ENCODE assay signal across 18 cellular contexts in genomic region chr5:93421498-93421897, GRCh38.
A peak's percentile ranks its signal among the peaks of the same experiment; 100 is the strongest.
DNase-seq lines count a peak whose midpoint lies in the region; ATAC-seq and TF ChIP-seq lines count a peak whose summit lies in the region.
"Had no signal": no experiment of that assay in that cellular context is flagged by ENCODE, and none has a peak within 500 bp of the region (broad histone marks: within the 10 kb centered on the region; RNA-seq: fewer than 3 reads in every experiment).

No MANE protein-coding gene starts in this region.

- no peaks in the 10 kb centered on the region for H3K9me3 ChIP-seq in parathyroid adenoma (ENCODE audit: control insufficient read depth, low read length)
- H3K9me3 ChIP-seq in adrenal gland (replicated peaks in 1 of 3), result no peaks in the 10 kb centered on the region
- H3K9me3 ChIP-seq in trophoblast cell (ENCODE audit: insufficient read depth, low read depth, low read length), result no peaks in the 10 kb centered on the region
- H3K9me3 ChIP-seq: stomach, uterus had no signal

- H3K23ac ChIP-seq in trophoblast cell (ENCODE audit: low read length), result no peak overlapping the region

- H3K36me3 ChIP-seq in H7 (replicated peaks; ENCODE audit: control insufficient read depth, insufficient read depth, low read length) (no peaks in the 10 kb centered on the region), parathyroid adenoma (ENCODE audit: control insufficient read depth, insufficient read depth, low read length) (no peaks in the 10 kb centered on the region), adrenal gland (replicated peaks in 1 of 2) (no peaks in the 10 kb centered on the region), trophoblast cell (ENCODE audit: control insufficient read depth in 1 of 2, insufficient read depth in 2 of 2, low read length in 2 of 2) (no peaks in the 10 kb centered on the region)
- H3K36me3 ChIP-seq: stomach, uterus had no signal

- H3K27me3 ChIP-seq in H7 (ENCODE audit: control insufficient read depth, insufficient read depth, low read length), result no peaks in the 10 kb centered on the region
- H3K27me3 ChIP-seq in parathyroid adenoma (ENCODE audit: control insufficient read depth, insufficient read depth, low read length), result no peaks in the 10 kb centered on the region
- H3K27me3 ChIP-seq in adrenal gland, result no peaks in the 10 kb centered on the region
- no peaks in the 10 kb centered on the region for H3K27me3 ChIP-seq in trophoblast cell (ENCODE audit: insufficient read depth, low read length)
- H3K27me3 ChIP-seq: stomach, uterus had no signal

- H3K14ac ChIP-seq in trophoblast cell (ENCODE audit: low read length), result no peak overlapping the region

- H2AFZ ChIP-seq in parathyroid adenoma (peak overlapping the region; percentile 0), trophoblast cell (ENCODE audit: insufficient read depth, low read length, poor library complexity) (no peak overlapping the region)

- peak; percentile 90 for ATAC-seq in WTC11
- no peak for ATAC-seq in effector memory CD8-positive, alpha-beta T cell (replicated peaks)
- ATAC-seq: activated T-helper 17 cell treated with anti-CD3 and anti-CD28 coated beads, Interleukin-2, amount 50 U/mL, for 72 hours; left ventricle myocardium superior had no signal

- no peak overlapping the region for H3K18ac ChIP-seq in trophoblast cell (ENCODE audit: low read length)

- no peak overlapping the region for H3K4me2 ChIP-seq in parathyroid adenoma (ENCODE audit: low read length)
- no peak overlapping the region for H3K4me2 ChIP-seq in trophoblast cell (ENCODE audit: low read length)

- H3K27ac Mint-ChIP-seq in WTC11, result peak overlapping the region; percentile 28; the same call in 1 of the 2 replicates
- H3K27ac Mint-ChIP-seq in effector memory CD8-positive, alpha-beta T cell, result no peak overlapping the region
- H3K27ac Mint-ChIP-seq: activated T-helper 17 cell treated with anti-CD3 and anti-CD28 coated beads, Interleukin-2, amount 50 U/mL, for 72 hours; CD8-positive, alpha-beta memory T cell had no signal

- no peak for TF ChIP-seq POLR2A in adrenal gland (IDR thresholded peaks at IDR 0.05)

- 84 to 89% (median 89%) methylated on average over 5 to 6 of the region's 6 CpGs for WGBS in adrenal gland, 4 donors
- no CpG with 5 or more reads among the region's 6 CpGs for WGBS in trophoblast cell (ENCODE audit: extremely low coverage, insufficient coverage, insufficient read length)

- no peak overlapping the region for H3K4ac ChIP-seq in trophoblast cell (ENCODE audit: low read depth, low read length)

- peak; percentile 35 for DNase-seq in H7
- DNase-seq in WTC11 (ENCODE audit: low spot score), result peak; percentile 59
- peak; percentile 58 for DNase-seq in iPS DF 4.7 (ENCODE audit: extremely low read depth, low spot score)
- no peak for DNase-seq in SKM-1 (lab: John Stamatoyannopoulos, UW; ENCODE audit: unreplicated experiment)
- DNase-seq in adrenal gland, result no peak
- no peak for DNase-seq in trophoblast cell
- no peak for DNase-seq in effector memory CD8-positive, alpha-beta T cell
- DNase-seq: activated CD4-positive, CD25-positive, alpha-beta regulatory T cell treated with anti-CD3 and anti-CD28 coated beads, Interleukin-2, amount 50 U/mL, for 72 hours; CD8-positive, alpha-beta memory T cell; central memory CD4-positive, alpha-beta T cell; left ventricle myocardium superior; NCI-H510A treated with DMSO at 0.1 percent for 48 hours; OCI-M1; stimulated activated CD4-positive, alpha-beta T cell treated with anti-CD3 and anti-CD28 coated beads, Interleukin-15, amount 100 ng/mL, for 24 hours; stomach; uterus had no signal

- no peak overlapping the region for H4K91ac ChIP-seq in trophoblast cell (ENCODE audit: low read depth, low read length)

- no peak overlapping the region for H2BK120ac ChIP-seq in trophoblast cell (ENCODE audit: insufficient read depth, low read length, poor library complexity)

- H3K9me3 Mint-ChIP-seq in WTC11, result no peaks in the 10 kb centered on the region
- H3K9me3 Mint-ChIP-seq in effector memory CD8-positive, alpha-beta T cell, result no peaks in the 10 kb centered on the region
- H3K9me3 Mint-ChIP-seq: activated T-helper 17 cell treated with anti-CD3 and anti-CD28 coated beads, Interleukin-2, amount 50 U/mL, for 72 hours; CD8-positive, alpha-beta memory T cell had no signal

- H3K27ac ChIP-seq in parathyroid adenoma (no peak overlapping the region), adrenal gland (no peak overlapping the region), trophoblast cell (ENCODE audit: low read depth, low read length) (no peak overlapping the region)
- H3K27ac ChIP-seq: stomach, uterus had no signal

- peaks cover 64% of the 10 kb centered on the region for H3K4me1 Mint-ChIP-seq in WTC11
- no peaks in the 10 kb centered on the region for H3K4me1 Mint-ChIP-seq in effector memory CD8-positive, alpha-beta T cell (ENCODE audit: low read depth in 2 of 2)
- H3K4me1 Mint-ChIP-seq: activated T-helper 17 cell treated with anti-CD3 and anti-CD28 coated beads, Interleukin-2, amount 50 U/mL, for 72 hours; CD8-positive, alpha-beta memory T cell had no signal

- peak overlapping the region; percentile 22 for H3K4me3 Mint-ChIP-seq in WTC11
- no peak overlapping the region for H3K4me3 Mint-ChIP-seq in effector memory CD8-positive, alpha-beta T cell
- H3K4me3 Mint-ChIP-seq: activated T-helper 17 cell treated with anti-CD3 and anti-CD28 coated beads, Interleukin-2, amount 50 U/mL, for 72 hours; CD8-positive, alpha-beta memory T cell had no signal

- H3K79me1 ChIP-seq in trophoblast cell (ENCODE audit: low read length), result no peaks in the 10 kb centered on the region

- H3K79me2 ChIP-seq in parathyroid adenoma, result no peaks in the 10 kb centered on the region
- H3K79me2 ChIP-seq in trophoblast cell (ENCODE audit: control insufficient read depth, insufficient read depth, low read length, poor library complexity), result no peaks in the 10 kb centered on the region

- CTCF ChIA-PET in WTC11 (lab: Charles Lee), result interaction anchor here (1.0 kb wide), 1 partner anchor 41 kb away, joined by 4 read pairs; no protein-coding TSS in a partner anchor

- TF ChIP-seq CTCF in WTC11 (IDR thresholded peaks at IDR 0.05), result no peak
- no peak for TF ChIP-seq CTCF in parathyroid adenoma (IDR thresholded peaks at IDR 0.05)
- TF ChIP-seq CTCF in adrenal gland (IDR thresholded peaks at IDR 0.05), result no peak

- no peak overlapping the region for H2BK12ac ChIP-seq in trophoblast cell (ENCODE audit: low read length)

- no peaks in the 10 kb centered on the region for H3K36me3 Mint-ChIP-seq in WTC11
- H3K36me3 Mint-ChIP-seq in effector memory CD8-positive, alpha-beta T cell (ENCODE audit: insufficient read depth), result no peaks in the 10 kb centered on the region
- H3K36me3 Mint-ChIP-seq: CD8-positive, alpha-beta memory T cell had no signal

- H2BK5ac ChIP-seq in trophoblast cell (ENCODE audit: low read depth, low read length, poor library complexity), result no peak overlapping the region

- H2AK5ac ChIP-seq in trophoblast cell (ENCODE audit: low read length), result no peak overlapping the region

- no peak overlapping the region for H3K4me3 ChIP-seq in H7 (ENCODE audit: insufficient read depth, low read depth, low read length)
- H3K4me3 ChIP-seq in parathyroid adenoma (ENCODE audit: low read depth, low read length), result no peak overlapping the region
- no peak overlapping the region for H3K4me3 ChIP-seq in adrenal gland
- H3K4me3 ChIP-seq in trophoblast cell (ENCODE audit: low read depth, low read length), result no peak overlapping the region
- H3K4me3 ChIP-seq: stomach, uterus had no signal

- H3K27me3 Mint-ChIP-seq in WTC11 (ENCODE audit: low read depth), result no peaks in the 10 kb centered on the region
- no peaks in the 10 kb centered on the region for H3K27me3 Mint-ChIP-seq in effector memory CD8-positive, alpha-beta T cell

- no peak overlapping the region for H4K8ac ChIP-seq in trophoblast cell (ENCODE audit: low read depth, low read length)

- H3K9ac ChIP-seq in parathyroid adenoma (no peak overlapping the region), trophoblast cell (ENCODE audit: low read length) (no peak overlapping the region)

- no peaks in the 10 kb centered on the region for H3K4me1 ChIP-seq in parathyroid adenoma
- peaks cover 3 to 7% of the 10 kb centered on the region in 2 donors for H3K4me1 ChIP-seq in adrenal gland (replicated peaks in 1 of 2)
- H3K4me1 ChIP-seq in trophoblast cell (ENCODE audit: control insufficient read depth in 1 of 2, insufficient read depth in 2 of 2, low read length in 2 of 2), result no peaks in the 10 kb centered on the region
- H3K4me1 ChIP-seq: uterus had no signal

- H4K12ac ChIP-seq in trophoblast cell (ENCODE audit: low read depth, low read length), result no peak overlapping the region

- intact Hi-C loops in adrenal gland (cut with DNase I), result no loop called here

- POLR2A ChIA-PET in WTC11 (lab: Charles Lee), result interaction anchor here (0.7 kb wide), 2 partner anchors 14 to 866 kb away, joined by 4 read pairs; no protein-coding TSS in a partner anchor

TF ChIP-seq in WTC11, 78 proteins besides CTCF, POLR2A, EP300 and RAD21 (continues in another document):
- TF ChIP-seq CREM (CRISPR knock-in tag; IDR thresholded peaks at IDR 0.05) (peak; percentile 46; the same call in 1 of the 2 replicates), PRRX2 (CRISPR knock-in tag; IDR thresholded peaks at IDR 0.05) (peak; percentile 82; the same call in 1 of the 2 replicates)
- TF ChIP-seq, protein P1, sequence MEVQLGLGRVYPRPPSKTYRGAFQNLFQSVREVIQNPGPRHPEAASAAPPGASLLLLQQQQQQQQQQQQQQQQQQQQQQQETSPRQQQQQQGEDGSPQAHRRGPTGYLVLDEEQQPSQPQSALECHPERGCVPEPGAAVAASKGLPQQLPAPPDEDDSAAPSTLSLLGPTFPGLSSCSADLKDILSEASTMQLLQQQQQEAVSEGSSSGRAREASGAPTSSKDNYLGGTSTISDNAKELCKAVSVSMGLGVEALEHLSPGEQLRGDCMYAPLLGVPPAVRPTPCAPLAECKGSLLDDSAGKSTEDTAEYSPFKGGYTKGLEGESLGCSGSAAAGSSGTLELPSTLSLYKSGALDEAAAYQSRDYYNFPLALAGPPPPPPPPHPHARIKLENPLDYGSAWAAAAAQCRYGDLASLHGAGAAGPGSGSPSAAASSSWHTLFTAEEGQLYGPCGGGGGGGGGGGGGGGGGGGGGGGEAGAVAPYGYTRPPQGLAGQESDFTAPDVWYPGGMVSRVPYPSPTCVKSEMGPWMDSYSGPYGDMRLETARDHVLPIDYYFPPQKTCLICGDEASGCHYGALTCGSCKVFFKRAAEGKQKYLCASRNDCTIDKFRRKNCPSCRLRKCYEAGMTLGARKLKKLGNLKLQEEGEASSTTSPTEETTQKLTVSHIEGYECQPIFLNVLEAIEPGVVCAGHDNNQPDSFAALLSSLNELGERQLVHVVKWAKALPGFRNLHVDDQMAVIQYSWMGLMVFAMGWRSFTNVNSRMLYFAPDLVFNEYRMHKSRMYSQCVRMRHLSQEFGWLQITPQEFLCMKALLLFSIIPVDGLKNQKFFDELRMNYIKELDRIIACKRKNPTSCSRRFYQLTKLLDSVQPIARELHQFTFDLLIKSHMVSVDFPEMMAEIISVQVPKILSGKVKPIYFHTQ (CRISPR knock-in tag; IDR thresholded peaks at IDR 0.05), result 0 out of 2 replicates have a peak, but pooled peaks have one; percentile 35

Comparison
In these comparisons a context has a peak if more than half of its experiments do, and no peak if none do; other contexts are left out.
1. DNase-seq: peak in H7 (single experiment), WTC11 (single experiment) and iPS DF 4.7 (single experiment); none in SKM-1 (single experiment), adrenal gland (0 of 7), trophoblast cell (0 of 2) and effector memory CD8-positive, alpha-beta T cell (0 of 3).